Comparison of ENCODE assay signal across 8 cellular contexts in the genomic region with DNA sequence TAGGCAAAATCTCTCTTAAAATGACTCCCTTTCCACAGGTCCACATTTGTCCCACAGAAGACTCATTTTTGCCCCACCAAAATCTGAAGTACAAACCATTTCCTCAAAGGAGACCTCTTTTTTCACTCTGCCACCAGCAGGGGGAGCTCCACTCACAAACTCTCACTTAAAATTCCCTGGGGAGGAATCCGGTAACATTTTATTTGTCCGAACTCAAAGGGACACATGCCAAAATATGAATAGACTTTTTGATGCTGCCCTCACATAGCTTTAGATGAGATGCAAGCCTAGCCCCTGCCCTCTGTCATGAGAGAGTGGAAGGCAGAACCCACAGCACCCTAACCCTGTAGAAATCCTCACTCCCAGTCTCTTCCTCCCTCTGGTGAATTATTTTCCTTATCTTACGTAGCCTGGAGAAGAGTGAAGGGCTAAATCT. TPM values are rescaled to one million over a fixed set of nuclear protein-coding genes. Genes with fewer than 3 reads are reported as not detected.
DNase-seq lines count a peak whose midpoint lies in the region; ATAC-seq and TF ChIP-seq lines count a peak whose summit lies in the region.

No MANE protein-coding gene starts in this region.

- H3K9me2 ChIP-seq in GM23248 (ENCODE audit: insufficient read depth): no peaks in the 10 kb centered on the region

- 0 out of 2 replicates have a peak overlapping the region, but pooled peaks have one; percentile 11 for H3K9ac ChIP-seq in GM23248

- peak overlapping the region; percentile 52 for H3K4me3 ChIP-seq in GM23248

- H3K27me3 Mint-ChIP-seq in nephron (ENCODE audit: low read depth): no peaks in the 10 kb centered on the region
- H3K27me3 Mint-ChIP-seq in stimulated activated naive CD8-positive, alpha-beta T cell treated with anti-CD3 and anti-CD28 coated beads, Interleukin-15, amount 100 ng/mL, for 72 hours: no peaks in the 10 kb centered on the region

- H3K27ac ChIP-seq in GM23248: no peak overlapping the region

- no peaks in the 10 kb centered on the region for H3K79me2 ChIP-seq in GM23248 (ENCODE audit: insufficient read depth)

- 25 to 28% methylated on average over 3 of the region's 3 CpGs for WGBS in GM23248 (ENCODE audit: low coverage in 1 of 2, low lambda C conversion rate in 2 of 2, missing lambda C conversion rate in 2 of 2), 2 experiments

- H2AFZ ChIP-seq in GM23248: no peak overlapping the region

- in situ Hi-C loops in GM23248 (cut with MboI): loop anchor here (5.0 kb wide), 1 partner anchor 295 kb away; no protein-coding TSS in a partner anchor

- peak overlapping the region; percentile 5 to 14 (median 10) for H3K4me3 Mint-ChIP-seq in nephron
- H3K4me3 Mint-ChIP-seq in stimulated activated naive CD8-positive, alpha-beta T cell treated with anti-CD3 and anti-CD28 coated beads, Interleukin-15, amount 100 ng/mL, for 72 hours: no peak overlapping the region

- peaks cover 13% of the 10 kb centered on the region for H3K4me1 ChIP-seq in GM23248 (ENCODE audit: insufficient read depth)

- H3K27me3 ChIP-seq in GM23248 (replicated peaks; ENCODE audit: insufficient read depth): no peaks in the 10 kb centered on the region

- no peaks in the 10 kb centered on the region for H4K20me1 ChIP-seq in GM23248 (ENCODE audit: insufficient read depth)

- H3K9me3 ChIP-seq in GM23248 (ENCODE audit: low read depth): no peaks in the 10 kb centered on the region

- peak overlapping the region; percentile 53 for H3K4me2 ChIP-seq in GM23248 (ENCODE audit: unreplicated experiment)

- peaks cover 11% of the 10 kb centered on the region; the same call in 1 of the 2 replicates for H3F3A ChIP-seq in GM23248 (ENCODE audit: insufficient read depth)

- peaks cover 12% of the 10 kb centered on the region for H3K4me1 Mint-ChIP-seq in nephron
- peaks cover 13% of the 10 kb centered on the region for H3K4me1 Mint-ChIP-seq in stimulated activated naive CD8-positive, alpha-beta T cell treated with anti-CD3 and anti-CD28 coated beads, Interleukin-15, amount 100 ng/mL, for 72 hours

- no peaks in the 10 kb centered on the region for H3K36me3 ChIP-seq in GM23248 (ENCODE audit: low read depth)

- peak; percentile 53 for DNase-seq in AG20443 (ENCODE audit: low spot score)
- DNase-seq in GM23248: peak; percentile 80
- DNase-seq in NCI-H748 treated with DMSO at 0.1 percent for 48 hours (lab: John Stamatoyannopoulos, UW): peak; percentile 37
- DNase-seq in activated T-cell treated with anti-CD3 and anti-CD28 coated beads for 1 hour (ENCODE audit: low read depth): peak; percentile 56
- peak; percentile 52 for DNase-seq in fibroblast of gingiva (ENCODE audit: low read depth)
- DNase-seq in stimulated activated naive CD8-positive, alpha-beta T cell treated with anti-CD3 and anti-CD28 coated beads, Interleukin-15, amount 100 ng/mL, for 72 hours: peak; percentile 41

- no peak for ATAC-seq in stimulated activated naive CD8-positive, alpha-beta T cell treated with anti-CD3 and anti-CD28 coated beads, Interleukin-15, amount 100 ng/mL, for 72 hours
- ATAC-seq in HG03442 (IDR thresholded peaks at IDR 0.05; ENCODE audit: unreplicated experiment): no peak

- peak overlapping the region in 2 of 3 experiments; percentile 0 to 2 for H3K27ac Mint-ChIP-seq in nephron
- H3K27ac Mint-ChIP-seq in stimulated activated naive CD8-positive, alpha-beta T cell treated with anti-CD3 and anti-CD28 coated beads, Interleukin-15, amount 100 ng/mL, for 72 hours: no peak overlapping the region

- peak; percentile 85 to 90 (median 88) for TF ChIP-seq CTCF in nephron (IDR thresholded peaks at IDR 0.05; ENCODE audit: unreplicated experiment in 3 of 3)

- H3K9me3 Mint-ChIP-seq in nephron: peaks cover 5% of the 10 kb centered on the region
- H3K9me3 Mint-ChIP-seq in stimulated activated naive CD8-positive, alpha-beta T cell treated with anti-CD3 and anti-CD28 coated beads, Interleukin-15, amount 100 ng/mL, for 72 hours: no peaks in the 10 kb centered on the region

- peaks cover 1% of the 10 kb centered on the region for H3K36me3 Mint-ChIP-seq in nephron (ENCODE audit: low read depth)

RNA-seq across cellular contexts. Expression of gene RMDN2, which starts 57.1 kb away (rescaled TPM):
- total RNA-seq in GM23248 (2014; rRNA removed; shearing (Covaris generic)): 2.5 and 5.8 TPM in 2 replicates
- polyA plus RNA-seq in GM23248 (2016; fragmentation: Nextera tagmentation; extraction: Ambion mirVana): 9.3 and 11.1 TPM in 2 replicates

Comparison
In these comparisons a context has a peak if more than half of its experiments do, and no peak if none do; other contexts are left out.
1. H3K27ac Mint-ChIP-seq: peak in nephron (2 of 3); none in stimulated activated naive CD8-positive, alpha-beta T cell treated with anti-CD3 and anti-CD28 coated beads, Interleukin-15, amount 100 ng/mL, for 72 hours (0 of 2).
2. H3K4me3 Mint-ChIP-seq: peak in nephron (3 of 3); none in stimulated activated naive CD8-positive, alpha-beta T cell treated with anti-CD3 and anti-CD28 coated beads, Interleukin-15, amount 100 ng/mL, for 72 hours (0 of 2).
3. Peak in every context shown above with its lines, with median percentiles within 50 percentile points of each other: DNase-seq.